Comparison of ENCODE assay signal across 28 cellular contexts in genomic region chr5:75356719-75357118, GRCh38. TPM values are rescaled to one million over a fixed set of nuclear protein-coding genes. Genes with fewer than 3 reads are reported as not detected.
A peak's percentile ranks its signal among the peaks of the same experiment; 100 is the strongest.
DNase-seq lines count a peak whose midpoint lies in the region; ATAC-seq, FAIRE-seq and TF ChIP-seq lines count a peak whose summit lies in the region.
"Had no signal": no experiment of that assay in that cellular context is flagged by ENCODE, and none has a peak within 500 bp of the region (broad histone marks: within the 10 kb centered on the region; RNA-seq: fewer than 3 reads in every experiment).

No MANE protein-coding gene starts in this region.

- no peak overlapping the region for H3K4me2 ChIP-seq in neural progenitor cell
- H3K4me2 ChIP-seq: BLaER1 had no signal

- no peak overlapping the region for H2AFZ ChIP-seq in neural progenitor cell (replicated peaks)

- H3K4me1 ChIP-seq in mesodermal cell (ENCODE audit: control insufficient read depth, insufficient read depth, low read length, poor library complexity, severe bottlenecking), result no peaks in the 10 kb centered on the region
- H3K4me1 ChIP-seq in neural progenitor cell, result peaks cover 5% of the 10 kb centered on the region
- H3K4me1 ChIP-seq: BE2C, BLaER1 had no signal

- H3K36me3 ChIP-seq in mesodermal cell (ENCODE audit: control insufficient read depth, insufficient read depth, low read length), result peaks cover 93% of the 10 kb centered on the region
- H3K36me3 ChIP-seq in neural progenitor cell, result peaks cover 70% of the 10 kb centered on the region

- POLR2A ChIA-PET in T-cell (lab: Charles Lee), result no interaction called here

- H3K27ac Mint-ChIP-seq in neural progenitor cell (no peak overlapping the region), T-cell (no peak overlapping the region)
- H3K27ac Mint-ChIP-seq: CD4-positive, CD25-positive, alpha-beta regulatory T cell had no signal

- H3K27ac ChIP-seq in mesodermal cell (ENCODE audit: low read depth, low read length, severe bottlenecking) (peak overlapping the region; percentile 4), neural progenitor cell (peak overlapping the region; percentile 10)
- H3K27ac ChIP-seq: BLaER1 had no signal

- H3K9me3 ChIP-seq in mesodermal cell (ENCODE audit: control insufficient read depth, low read length) (no peaks in the 10 kb centered on the region), neural progenitor cell (ENCODE audit: low read depth) (no peaks in the 10 kb centered on the region)
- H3K9me3 ChIP-seq: BE2C, BLaER1 had no signal

- H3K4me3 Mint-ChIP-seq in neural progenitor cell (no peak overlapping the region), T-cell (no peak overlapping the region)
- H3K4me3 Mint-ChIP-seq: CD14-positive monocyte; CD4-positive, alpha-beta memory T cell; CD4-positive, CD25-positive, alpha-beta regulatory T cell; CD8-positive, alpha-beta memory T cell had no signal

- H3K27me3 ChIP-seq in neural progenitor cell, result no peaks in the 10 kb centered on the region
- H3K27me3 ChIP-seq: BE2C, BLaER1 had no signal

- peak; percentile 48 for FAIRE-seq in GM12892 (lab: Jason Lieb, UNC)
- FAIRE-seq: A204.1, GM12878, GM19239 had no signal

- peaks cover 71% of the 10 kb centered on the region for H3F3A ChIP-seq in neural progenitor cell (ENCODE audit: low read depth)

- TF ChIP-seq CTCF in LNCaP clone FGC (IDR thresholded peaks at IDR 0.05; ENCODE audit: control insufficient read depth, extremely low read depth, insufficient read depth) (no peak), neural progenitor cell (IDR thresholded peaks at IDR 0.05) (no peak)

- DNase-seq in GM12892 (ENCODE audit: insufficient read length) (no peak), LNCaP clone FGC (ENCODE audit: low read depth) (peak; percentile 77), neural progenitor cell (ENCODE audit: low spot score) (no peak), T-cell (no peak), SKM-1 (lab: John Stamatoyannopoulos, UW; ENCODE audit: unreplicated experiment) (no peak)
- DNase-seq: 8988T; ACHN; BE2C; C1 segment of cervical spinal cord; CD4-positive, alpha-beta memory T cell; CD4-positive, CD25-positive, alpha-beta regulatory T cell; CD8-positive, alpha-beta memory T cell; COR-L47; DMS 273 treated with DMSO at 0.1 percent for 48 hours; DMS153; DMS53; DMS79; DND-41; EL; GDM1 had no signal

- H3K4me3 ChIP-seq in LNCaP clone FGC (ENCODE audit: low read depth, low read length) (no peak overlapping the region), mesodermal cell (ENCODE audit: extremely low read depth, insufficient read depth, low read length, poor library complexity, severe bottlenecking) (no peak overlapping the region), neural progenitor cell (no peak overlapping the region)
- H3K4me3 ChIP-seq: BLaER1, GM12878 had no signal

- H3K9me3 Mint-ChIP-seq in neural progenitor cell (no peaks in the 10 kb centered on the region), T-cell (no peaks in the 10 kb centered on the region)
- H3K9me3 Mint-ChIP-seq: CD14-positive monocyte; CD4-positive, alpha-beta memory T cell; CD4-positive, CD25-positive, alpha-beta regulatory T cell; CD8-positive, alpha-beta memory T cell had no signal

- no peak overlapping the region for H3K9ac ChIP-seq in neural progenitor cell
- H3K9ac ChIP-seq: BLaER1 had no signal

- peaks cover 44% of the 10 kb centered on the region for H3K36me3 Mint-ChIP-seq in neural progenitor cell
- H3K36me3 Mint-ChIP-seq in T-cell, result peaks cover 56% of the 10 kb centered on the region

- no peak for TF ChIP-seq POLR2A in GM12892 (IDR thresholded peaks at IDR 0.05; ENCODE audit: low read depth, low read length)

- CTCF ChIA-PET in T-cell (lab: Charles Lee), result no interaction called here

- H3K27me3 Mint-ChIP-seq in neural progenitor cell (ENCODE audit: insufficient read depth, low read depth) (no peaks in the 10 kb centered on the region), T-cell (no peaks in the 10 kb centered on the region)
- H3K27me3 Mint-ChIP-seq: CD4-positive, alpha-beta memory T cell; CD4-positive, CD25-positive, alpha-beta regulatory T cell; CD8-positive, alpha-beta memory T cell had no signal

- H3K4me1 Mint-ChIP-seq in neural progenitor cell (peaks cover 3% of the 10 kb centered on the region), T-cell (no peaks in the 10 kb centered on the region)
- H3K4me1 Mint-ChIP-seq: CD14-positive monocyte; CD4-positive, alpha-beta memory T cell; CD8-positive, alpha-beta memory T cell had no signal

- peaks cover 56% of the 10 kb centered on the region for H4K20me1 ChIP-seq in neural progenitor cell (ENCODE audit: low read depth)
- H4K20me1 ChIP-seq: BLaER1 had no signal

- ATAC-seq in HG03460 (IDR thresholded peaks at IDR 0.05; ENCODE audit: unreplicated experiment) (no peak), T-cell (replicated peaks in 1 of 4) (no peak), HG02610 (IDR thresholded peaks at IDR 0.05; ENCODE audit: unreplicated experiment) (no peak)
- ATAC-seq: GM12878 had no signal

- WGBS in mesodermal cell (ENCODE audit: insufficient coverage in 2 of 2), 2 experiments, result 100% methylated on average over 2 of the region's 7 CpGs; no CpG with 5 or more reads in 1 of the 2 experiments

- H3K79me2 ChIP-seq in neural progenitor cell (ENCODE audit: low read depth), result peaks cover 26% of the 10 kb centered on the region

RNA-seq across cellular contexts. Expression of gene HMGCR, which starts 19.7 kb away (rescaled TPM):
- 54.6 TPM for polyA plus RNA-seq in GM12892 (2012; ENCODE audit: missing spikeins)
- polyA plus RNA-seq in mesodermal cell (2013, experiment 1 of 2), result 165 TPM
- 167 TPM for polyA plus RNA-seq in mesodermal cell (2013, experiment 2 of 2)
- total RNA-seq in neural progenitor cell (ENCODE audit: low replicate concordance) (227 and 248 TPM in 2 replicates), T-cell (10 to 100 TPM; 29.6 to 47.2 (median 41.6) TPM)
